ENCODE assay signal across 17 cellular contexts in the genomic region with DNA sequence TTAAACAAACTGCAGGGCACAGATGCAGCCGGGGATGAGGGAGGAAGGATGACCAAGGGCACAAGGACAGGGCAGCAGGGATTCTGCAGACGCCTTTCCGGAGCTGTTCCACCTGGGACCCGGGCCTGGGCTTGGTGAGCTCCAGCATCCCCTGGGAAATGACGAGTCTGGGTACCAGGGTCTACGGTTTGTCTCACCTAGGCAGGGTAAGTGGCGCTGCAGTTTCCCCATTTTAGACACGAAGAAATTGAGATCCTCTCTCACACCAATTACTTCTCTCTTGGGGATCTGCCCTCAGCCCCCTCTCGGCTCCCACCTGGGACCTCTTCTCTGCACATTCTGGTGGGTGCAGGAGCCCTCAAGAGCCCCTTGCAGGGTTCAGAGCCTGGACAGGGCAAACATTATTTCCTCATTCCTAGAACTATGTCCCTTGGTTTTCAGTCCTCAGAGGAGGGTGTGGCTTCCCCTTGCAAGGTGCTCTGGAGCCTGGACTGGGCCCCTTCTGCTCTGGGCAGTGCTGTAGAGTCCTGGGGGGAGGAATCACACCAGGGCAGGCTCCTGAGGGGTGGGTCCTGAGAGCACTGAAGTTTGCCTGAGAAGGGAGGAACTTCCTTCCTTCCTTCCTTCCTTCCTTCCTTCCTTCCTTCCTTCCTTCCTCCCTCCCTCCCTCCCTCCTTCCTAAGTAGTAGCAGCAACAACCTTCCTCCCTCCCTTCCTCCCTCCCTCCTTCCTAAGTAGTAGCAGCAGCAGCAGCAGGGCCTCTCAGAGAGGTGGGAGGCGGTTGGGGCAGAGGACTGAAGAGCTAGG. TPM values are rescaled to one million over a fixed set of nuclear protein-coding genes. Genes with fewer than 3 reads are reported as not detected.
DNase-seq lines count a peak whose midpoint lies in the region; ATAC-seq, FAIRE-seq and TF ChIP-seq lines count a peak whose summit lies in the region.
"Had no signal": no experiment of that assay in that cellular context is flagged by ENCODE, and none has a peak within 500 bp of the region (broad histone marks: within the 10 kb centered on the region; RNA-seq: fewer than 3 reads in every experiment).

No MANE protein-coding gene starts in this region.

- no peaks in the 10 kb centered on the region for H3K9me3 Mint-ChIP-seq in endodermal cell
- H3K9me3 Mint-ChIP-seq: stimulated activated naive CD8-positive, alpha-beta T cell treated with anti-CD3 and anti-CD28 coated beads, Interleukin-15, amount 100 ng/mL, for 72 hours had no signal

- TF ChIP-seq CTCF in HEK293 (tag by site-specific recombination; IDR thresholded peaks at IDR 0.05) (no peak), endodermal cell (conservative IDR thresholded peaks at IDR 0.05) (no peak), parathyroid adenoma (IDR thresholded peaks at IDR 0.05) (no peak), foreskin fibroblast (IDR thresholded peaks at IDR 0.05; ENCODE audit: low read depth, low read length) (no peak)

- H3K4me3 ChIP-seq in HEK293 (ENCODE audit: low read depth, low read length), result no peak overlapping the region
- no peak overlapping the region for H3K4me3 ChIP-seq in endodermal cell (ENCODE audit: low read length)
- H3K4me3 ChIP-seq in parathyroid adenoma (ENCODE audit: low read depth, low read length), result no peak overlapping the region
- H3K4me3 ChIP-seq in foreskin fibroblast (ENCODE audit: low read depth in 1 of 2, low read length in 2 of 2), result no peak overlapping the region

- H3K9me3 ChIP-seq in HEK293 (ENCODE audit: control insufficient read depth, insufficient read depth, low read depth, low read length) (no peaks in the 10 kb centered on the region), endodermal cell (ENCODE audit: control insufficient read depth, low read length) (no peaks in the 10 kb centered on the region), parathyroid adenoma (ENCODE audit: control insufficient read depth, low read length) (no peaks in the 10 kb centered on the region)
- H3K9me3 ChIP-seq: sigmoid colon had no signal

- no peak for FAIRE-seq in RCC 7860 (lab: Jason Lieb, UNC)
- FAIRE-seq: HTR-8/SVneo had no signal

- no peaks in the 10 kb centered on the region for H3K36me3 Mint-ChIP-seq in endodermal cell (ENCODE audit: low read depth)

- H3K27ac ChIP-seq in HEK293 (ENCODE audit: extremely low read depth, low read depth, low read length) (no peak overlapping the region), endodermal cell (ENCODE audit: low read depth, low read length) (no peak overlapping the region), parathyroid adenoma (peak overlapping the region; percentile 56)
- H3K27ac ChIP-seq: brain microvascular endothelial cell, sigmoid colon had no signal

- peaks cover 7% of the 10 kb centered on the region for H3K27me3 ChIP-seq in endodermal cell (ENCODE audit: control insufficient read depth, insufficient read depth, low read length, poor library complexity, severe bottlenecking)
- no peaks in the 10 kb centered on the region for H3K27me3 ChIP-seq in parathyroid adenoma (ENCODE audit: control insufficient read depth, insufficient read depth, low read length)

- H2AFZ ChIP-seq in parathyroid adenoma, result no peak overlapping the region

- ATAC-seq in GM19452 (IDR thresholded peaks at IDR 0.05; ENCODE audit: unreplicated experiment), result no peak
- ATAC-seq: activated CD4-positive, CD25-positive, alpha-beta regulatory T cell treated with anti-CD3 and anti-CD28 coated beads, Interleukin-2, amount 50 U/mL, for 24 hours; SK-N-SH treated with all-trans-retinoic acid at 6 μM for 48 hours had no signal

- peak overlapping the region; percentile 58 for H3K4me3 Mint-ChIP-seq in endodermal cell

- WGBS in endodermal cell (ENCODE audit: insufficient coverage in 1 of 2, insufficient read length in 1 of 2), 2 experiments, result 74 to 83% methylated on average over 8 to 10 of the region's 10 CpGs

- no peaks in the 10 kb centered on the region for H3K4me1 ChIP-seq in HEK293 (ENCODE audit: control insufficient read depth, insufficient read depth, low read length)
- peaks cover 4% of the 10 kb centered on the region for H3K4me1 ChIP-seq in endodermal cell (ENCODE audit: control insufficient read depth, insufficient read depth, low read length)
- H3K4me1 ChIP-seq in parathyroid adenoma, result peaks cover 14% of the 10 kb centered on the region

- peaks cover 22% of the 10 kb centered on the region for H3K27me3 Mint-ChIP-seq in endodermal cell (ENCODE audit: insufficient read depth)

- no peak overlapping the region for H3K4me2 ChIP-seq in parathyroid adenoma (ENCODE audit: low read length)

- no peaks in the 10 kb centered on the region for H3K36me3 ChIP-seq in HEK293 (ENCODE audit: control insufficient read depth in 2 of 2, insufficient read depth in 1 of 2, low read length in 2 of 2)
- no peaks in the 10 kb centered on the region for H3K36me3 ChIP-seq in endodermal cell (ENCODE audit: control insufficient read depth, insufficient read depth, low read length)
- no peaks in the 10 kb centered on the region for H3K36me3 ChIP-seq in parathyroid adenoma (ENCODE audit: control insufficient read depth, insufficient read depth, low read length)
- H3K36me3 ChIP-seq: brain microvascular endothelial cell, sigmoid colon had no signal

- no peak overlapping the region for H3K9ac ChIP-seq in endodermal cell (ENCODE audit: extremely low read depth, low read length, poor library complexity, severe bottlenecking)
- H3K9ac ChIP-seq in parathyroid adenoma, result no peak overlapping the region

- H3K79me2 ChIP-seq in parathyroid adenoma, result no peaks in the 10 kb centered on the region

- H3K27ac Mint-ChIP-seq in endodermal cell, result no peak overlapping the region
- H3K27ac Mint-ChIP-seq: stimulated activated naive CD8-positive, alpha-beta T cell treated with anti-CD3 and anti-CD28 coated beads, Interleukin-15, amount 100 ng/mL, for 72 hours had no signal

- peaks cover 4% of the 10 kb centered on the region for H3K4me1 Mint-ChIP-seq in endodermal cell

- POLR2A ChIA-PET in HEK293 (lab: Yijun Ruan, JAX), result no interaction called here

- DNase-seq in DMS 273 (lab: John Stamatoyannopoulos, UW; ENCODE audit: unreplicated experiment) (peak; percentile 29), DMS 273 treated with DMSO at 0.1 percent for 48 hours (lab: John Stamatoyannopoulos, UW) (no peak), endodermal cell (no peak), foreskin fibroblast (no peak), RCC 7860 (ENCODE audit: low spot score) (no peak)
- DNase-seq: 8988T; brain microvascular endothelial cell; kidney glomerular epithelial cell; sigmoid colon; stimulated activated naive CD8-positive, alpha-beta T cell treated with anti-CD3 and anti-CD28 coated beads, Interleukin-15, amount 100 ng/mL, for 72 hours had no signal

- CTCF ChIA-PET in HEK293 (lab: Yijun Ruan, JAX), result no interaction called here

TF ChIP-seq in HEK293, 187 proteins besides CTCF, POLR2A, EP300 and RAD21:
- no peak for TF ChIP-seq SALL2 (tag by site-specific recombination; IDR thresholded peaks at IDR 0.05; ENCODE audit: borderline replicate concordance)
- no peak for TF ChIP-seq ZNF624 (tag by site-specific recombination; IDR thresholded peaks at IDR 0.05)
- TF ChIP-seq ZNF341 (tag by site-specific recombination; IDR thresholded peaks at IDR 0.05; ENCODE audit: low read depth), result peak; percentile 50
- peak; percentile 45 for TF ChIP-seq SP2 (tag by site-specific recombination; IDR thresholded peaks at IDR 0.05)
- no peak for TF ChIP-seq ZNF221 (tag by site-specific recombination; IDR thresholded peaks at IDR 0.05; ENCODE audit: borderline replicate concordance)
- TF ChIP-seq, protein P1, sequence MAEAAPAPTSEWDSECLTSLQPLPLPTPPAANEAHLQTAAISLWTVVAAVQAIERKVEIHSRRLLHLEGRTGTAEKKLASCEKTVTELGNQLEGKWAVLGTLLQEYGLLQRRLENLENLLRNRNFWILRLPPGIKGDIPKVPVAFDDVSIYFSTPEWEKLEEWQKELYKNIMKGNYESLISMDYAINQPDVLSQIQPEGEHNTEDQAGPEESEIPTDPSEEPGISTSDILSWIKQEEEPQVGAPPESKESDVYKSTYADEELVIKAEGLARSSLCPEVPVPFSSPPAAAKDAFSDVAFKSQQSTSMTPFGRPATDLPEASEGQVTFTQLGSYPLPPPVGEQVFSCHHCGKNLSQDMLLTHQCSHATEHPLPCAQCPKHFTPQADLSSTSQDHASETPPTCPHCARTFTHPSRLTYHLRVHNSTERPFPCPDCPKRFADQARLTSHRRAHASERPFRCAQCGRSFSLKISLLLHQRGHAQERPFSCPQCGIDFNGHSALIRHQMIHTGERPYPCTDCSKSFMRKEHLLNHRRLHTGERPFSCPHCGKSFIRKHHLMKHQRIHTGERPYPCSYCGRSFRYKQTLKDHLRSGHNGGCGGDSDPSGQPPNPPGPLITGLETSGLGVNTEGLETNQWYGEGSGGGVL (tag by site-specific recombination; IDR thresholded peaks at IDR 0.05), result peak; percentile 43; the same call in 1 of the 2 replicates
- TF ChIP-seq ZNF791 (tag by site-specific recombination; IDR thresholded peaks at IDR 0.05), result no peak
- no peak for TF ChIP-seq ZSCAN16 (tag by site-specific recombination; IDR thresholded peaks at IDR 0.05)
- no peak for TF ChIP-seq ZNF768 (tag by site-specific recombination; IDR thresholded peaks at IDR 0.05)
- peak; percentile 85 for TF ChIP-seq OSR2 (tag by site-specific recombination; IDR thresholded peaks at IDR 0.05)
- TF ChIP-seq ZNF366 (tag by site-specific recombination; conservative IDR thresholded peaks at IDR 0.05), result peak; percentile 96
- TF ChIP-seq ZNF600 (tag by site-specific recombination; IDR thresholded peaks at IDR 0.05), result 0 out of 2 replicates have a peak, but pooled peaks have one; percentile 21
- TF ChIP-seq ZNF623 (tag by site-specific recombination; IDR thresholded peaks at IDR 0.05), result no peak

RNA-seq across cellular contexts. Expression of a gene that starts 16.0 kb away (rescaled TPM):
- total RNA-seq in endodermal cell, result 1 to 10 TPM; 8.0 to 8.2 TPM
- polyA plus RNA-seq in endodermal cell (2013, experiment 1 of 2), result 5.2 TPM
- polyA plus RNA-seq in endodermal cell (2013, experiment 2 of 2), result 5.8 TPM
- total RNA-seq: glomerular endothelial cell had no signal
